ENCODE assay signal across 9 cellular contexts in the genomic region with DNA sequence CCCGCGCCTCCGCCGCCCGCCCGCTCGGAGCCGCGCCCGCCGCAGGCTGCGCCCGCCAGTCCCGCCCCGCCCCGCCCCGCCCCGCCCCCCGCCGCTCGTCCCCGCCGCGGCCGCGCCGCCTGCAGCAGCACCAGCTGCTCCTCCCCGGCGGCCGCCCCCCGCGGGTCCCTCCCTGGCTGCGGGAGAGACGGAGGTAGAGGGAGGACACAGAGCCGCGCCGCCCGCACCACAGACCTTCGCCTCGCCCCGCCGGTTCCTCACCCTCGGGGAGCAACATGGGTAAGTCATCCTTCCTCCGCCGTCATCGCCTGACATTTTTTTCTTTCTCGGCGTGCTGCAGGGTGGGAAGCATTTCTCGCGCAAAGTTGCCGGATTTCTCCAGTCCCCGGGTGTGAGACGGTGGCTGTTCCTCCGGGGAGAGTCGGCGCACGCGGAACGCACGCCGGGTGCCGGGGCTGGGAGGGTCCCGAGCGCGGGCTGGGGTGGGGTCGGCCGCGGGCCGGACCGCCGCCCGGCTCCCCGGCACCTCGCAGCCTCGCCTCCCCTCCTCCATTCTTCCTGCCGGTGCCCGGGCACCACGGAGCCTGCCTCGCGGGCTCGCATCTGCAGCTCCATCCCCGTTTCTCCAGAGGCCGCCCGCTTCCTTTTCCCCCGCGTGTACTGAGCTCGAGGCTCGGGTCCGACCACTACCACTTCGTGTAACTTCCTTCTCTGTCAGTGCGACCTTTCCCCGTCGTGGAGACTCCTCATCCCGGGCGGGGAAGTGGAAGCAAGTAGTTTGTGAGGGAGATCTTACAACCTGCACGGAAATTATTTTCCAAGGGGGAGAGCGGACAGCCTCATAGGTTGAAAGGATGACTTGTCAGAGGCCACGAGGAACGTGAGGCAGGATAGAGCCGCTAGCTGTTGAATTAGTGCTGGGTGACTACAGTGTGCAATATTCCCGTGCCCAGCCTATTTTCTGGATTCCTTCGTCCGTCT. TPM values are rescaled to one million over a fixed set of nuclear protein-coding genes. Genes with fewer than 3 reads are reported as not detected.
DNase-seq lines count a peak whose midpoint lies in the region; ATAC-seq, FAIRE-seq and TF ChIP-seq lines count a peak whose summit lies in the region.
"Had no signal": no experiment of that assay in that cellular context is flagged by ENCODE, and none has a peak within 500 bp of the region (broad histone marks: within the 10 kb centered on the region; RNA-seq: fewer than 3 reads in every experiment).

A gene with protein sequence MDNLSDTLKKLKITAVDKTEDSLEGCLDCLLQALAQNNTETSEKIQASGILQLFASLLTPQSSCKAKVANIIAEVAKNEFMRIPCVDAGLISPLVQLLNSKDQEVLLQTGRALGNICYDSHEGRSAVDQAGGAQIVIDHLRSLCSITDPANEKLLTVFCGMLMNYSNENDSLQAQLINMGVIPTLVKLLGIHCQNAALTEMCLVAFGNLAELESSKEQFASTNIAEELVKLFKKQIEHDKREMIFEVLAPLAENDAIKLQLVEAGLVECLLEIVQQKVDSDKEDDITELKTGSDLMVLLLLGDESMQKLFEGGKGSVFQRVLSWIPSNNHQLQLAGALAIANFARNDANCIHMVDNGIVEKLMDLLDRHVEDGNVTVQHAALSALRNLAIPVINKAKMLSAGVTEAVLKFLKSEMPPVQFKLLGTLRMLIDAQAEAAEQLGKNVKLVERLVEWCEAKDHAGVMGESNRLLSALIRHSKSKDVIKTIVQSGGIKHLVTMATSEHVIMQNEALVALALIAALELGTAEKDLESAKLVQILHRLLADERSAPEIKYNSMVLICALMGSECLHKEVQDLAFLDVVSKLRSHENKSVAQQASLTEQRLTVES (plus strand): TSS at position 94 of the 981 bp plus-strand sequence. CDS start 182 bp downstream, at position 276.

- peaks cover 22% of the 10 kb centered on the region for H3K4me1 ChIP-seq in PC-3 (ENCODE audit: insufficient read depth, low read length)
- H3K4me1 ChIP-seq in neuron (ENCODE audit: insufficient read depth, low read length), result peaks cover 14% of the 10 kb centered on the region

- H2AFZ ChIP-seq in PC-3 (ENCODE audit: low read length) (peak within 1 kb of the TSS; percentile 93), neuron (ENCODE audit: low read depth, low read length) (peak within 1 kb of the TSS; percentile 54)

- peaks cover 65% of the 10 kb centered on the region for H3K79me2 ChIP-seq in PC-3 (ENCODE audit: low read length)

- POLR2A ChIA-PET in PC-3 (lab: Charles Lee; ENCODE audit: unreplicated experiment), result interaction anchor here (0.5 to 0.7 kb wide), 6 partner anchors 19 to 808 kb away, joined by 3 to 8 read pairs (median 4); no protein-coding TSS in a partner anchor

- H3K36me3 ChIP-seq in PC-3 (ENCODE audit: low read depth, low read length), result no peaks in the 10 kb centered on the region
- no peaks in the 10 kb centered on the region for H3K36me3 ChIP-seq in neuron (ENCODE audit: insufficient read depth, low read length)

- peaks cover 11% of the 10 kb centered on the region; the same call in 1 of the 2 replicates for H4K20me1 ChIP-seq in PC-3 (ENCODE audit: low read length)

- peak within 1 kb of the TSS; percentile 93 for H3K4me3 ChIP-seq in PC-3 (ENCODE audit: low read length)
- H3K4me3 ChIP-seq in neuron (ENCODE audit: low read length), result peak within 1 kb of the TSS; percentile 70

- no peak for FAIRE-seq in frontal cortex (lab: Jason Lieb, UNC)
- FAIRE-seq: colon had no signal

- H3K27ac ChIP-seq in PC-3 (ENCODE audit: low read length) (peak within 1 kb of the TSS; percentile 85), temporal lobe (ENCODE audit: low read depth, low read length) (peak within 1 kb of the TSS; percentile 88)

- H3K9me3 ChIP-seq in PC-3 (ENCODE audit: low read length), result no peaks in the 10 kb centered on the region
- no peaks in the 10 kb centered on the region for H3K9me3 ChIP-seq in neuron (ENCODE audit: low read length)

- intact Hi-C loops in PC-3 (cut with micrococcal nuclease), result loop anchor here (2.0 to 5.0 kb wide), 5 partner anchors 113 to 821 kb away; no protein-coding TSS in a partner anchor

- DNase-seq in CD1c-positive myeloid dendritic cell (ENCODE audit: extremely low spot score), result peak; percentile 61
- peak; percentile 52 for DNase-seq in PC-3
- peak; percentile 83 for DNase-seq in activated naive CD4-positive, alpha-beta T cell treated with anti-CD3 and anti-CD28 coated beads, Interleukin-2, amount 10 ng/mL, durations not matched to agents 7 days and 5 days
- DNase-seq in frontal cortex (ENCODE audit: low spot score in 2 of 2), result peak; percentile 29 to 96

- TF ChIP-seq CTCF in PC-3 (conservative IDR thresholded peaks at IDR 0.05; ENCODE audit: low read depth, low read length), result no peak

- peaks cover 8% of the 10 kb centered on the region for H3K36me3 Mint-ChIP-seq in activated naive CD4-positive, alpha-beta T cell treated with anti-CD3 and anti-CD28 coated beads, Interleukin-2, amount 10 ng/mL, durations not matched to agents 7 days and 5 days

- peak within 1 kb of the TSS; percentile 99 for H3K4me2 ChIP-seq in PC-3 (ENCODE audit: low read length)

- H3K27me3 Mint-ChIP-seq in activated naive CD4-positive, alpha-beta T cell treated with anti-CD3 and anti-CD28 coated beads, Interleukin-2, amount 10 ng/mL, durations not matched to agents 7 days and 5 days, result no peaks in the 10 kb centered on the region

- peak within 1 kb of the TSS; percentile 97 for H3K9ac ChIP-seq in PC-3 (ENCODE audit: low read length)

- H3K9me2 ChIP-seq in PC-3 (replicated peaks; ENCODE audit: low read length), result no peaks in the 10 kb centered on the region

- H3F3A ChIP-seq in PC-3 (ENCODE audit: low read length, unreplicated experiment), result no peaks in the 10 kb centered on the region

- no peaks in the 10 kb centered on the region for H3K27me3 ChIP-seq in PC-3 (ENCODE audit: low read length)
- H3K27me3 ChIP-seq in neuron (ENCODE audit: insufficient read depth, low read length), result no peaks in the 10 kb centered on the region

- peak within 1 kb of the TSS; percentile 96 for H3K4me3 Mint-ChIP-seq in activated naive CD4-positive, alpha-beta T cell treated with anti-CD3 and anti-CD28 coated beads, Interleukin-2, amount 10 ng/mL, durations not matched to agents 7 days and 5 days

- BruUV-seq in PC-3 (replicated peaks; lab: Mats Ljungman, UMichigan), result no TSS peak

- no peaks in the 10 kb centered on the region for H3K9me3 Mint-ChIP-seq in activated naive CD4-positive, alpha-beta T cell treated with anti-CD3 and anti-CD28 coated beads, Interleukin-2, amount 10 ng/mL, durations not matched to agents 7 days and 5 days

- ATAC-seq in GM19395 (IDR thresholded peaks at IDR 0.05; ENCODE audit: unreplicated experiment) (peak; percentile 18), HG03520 (IDR thresholded peaks at IDR 0.05; ENCODE audit: unreplicated experiment) (peak; percentile 9), PC-3 (peak; percentile 44)

- CTCF ChIA-PET in PC-3 (lab: Charles Lee), result no interaction called here
- CTCF ChIA-PET in activated naive CD4-positive, alpha-beta T cell treated with anti-CD3 and anti-CD28 coated beads, Interleukin-2, amount 10 ng/mL, durations not matched to agents 7 days and 5 days (lab: Charles Lee), result interaction anchor here (0.7 to 1.4 kb wide), 3 partner anchors 186 to 201 kb away, joined by 3 to 5 read pairs (median 3); no protein-coding TSS in a partner anchor

- H3K27ac Mint-ChIP-seq in activated naive CD4-positive, alpha-beta T cell treated with anti-CD3 and anti-CD28 coated beads, Interleukin-2, amount 10 ng/mL, durations not matched to agents 7 days and 5 days, result peak within 1 kb of the TSS; percentile 92

- H3K4me1 Mint-ChIP-seq in activated naive CD4-positive, alpha-beta T cell treated with anti-CD3 and anti-CD28 coated beads, Interleukin-2, amount 10 ng/mL, durations not matched to agents 7 days and 5 days, result peaks cover 45% of the 10 kb centered on the region

RNA-seq across cellular contexts. Expression of the gene that starts here (rescaled TPM):
- total RNA-seq in PC-3 (2014; rRNA removed), result 19.0 and 31.1 TPM in 2 replicates
- total RNA-seq in frontal cortex, result 161 TPM
- total RNA-seq in temporal lobe, result 134 TPM

Comparison
In these comparisons a context has a peak if more than half of its experiments do, and no peak if none do; other contexts are left out.
1. Peak in every context shown above with its lines: DNase-seq, ATAC-seq, H3K4me3 ChIP-seq and H3K27ac ChIP-seq.